ENCODE assay signal across 17 cellular contexts in the genomic region with DNA sequence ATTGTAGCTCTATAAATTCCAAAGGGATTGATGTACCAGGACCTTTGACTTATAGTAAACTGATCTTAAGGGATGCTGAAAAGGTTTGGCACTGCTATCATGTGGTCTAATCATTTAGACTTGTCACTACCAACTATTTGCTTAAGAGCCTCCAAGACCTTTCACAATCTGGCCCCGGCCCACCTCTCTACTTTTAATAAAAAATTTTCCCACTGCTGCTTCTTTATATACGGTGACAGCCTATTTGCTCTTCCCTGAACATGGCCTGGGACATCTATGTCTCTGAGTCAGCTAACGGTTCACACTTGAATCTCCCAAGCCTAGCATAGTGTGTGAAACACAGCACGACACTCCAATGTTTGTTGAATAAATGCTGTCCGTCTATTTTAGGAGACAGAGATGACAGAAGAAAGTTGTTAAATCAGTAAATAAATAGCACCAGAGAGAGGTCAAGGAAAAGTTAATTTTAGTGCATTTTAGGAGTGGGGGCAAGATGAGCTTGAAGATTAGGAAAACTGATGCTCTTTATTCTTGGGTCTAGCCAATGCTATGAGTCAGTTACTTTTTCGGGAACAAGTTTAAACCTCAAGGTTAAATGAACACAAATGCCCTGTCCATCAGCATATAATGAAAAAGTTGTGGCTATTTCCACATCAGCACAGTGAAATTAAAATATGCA.
A peak's percentile ranks its signal among the peaks of the same experiment; 100 is the strongest.
DNase-seq lines count a peak whose midpoint lies in the region; ATAC-seq and TF ChIP-seq lines count a peak whose summit lies in the region.
"Had no signal": no experiment of that assay in that cellular context is flagged by ENCODE, and none has a peak within 500 bp of the region (broad histone marks: within the 10 kb centered on the region; RNA-seq: fewer than 3 reads in every experiment).

No MANE protein-coding gene starts in this region.

- H3K4me1 Mint-ChIP-seq in effector memory CD8-positive, alpha-beta T cell (ENCODE audit: low read depth in 2 of 2) = peaks cover 3 to 15% of the 10 kb centered on the region in 2 donors
- peaks cover 48% of the 10 kb centered on the region for H3K4me1 Mint-ChIP-seq in CD4-positive, alpha-beta T cell (ENCODE audit: low read depth)

- 90% methylated on average over 4 to 5 of the region's 6 CpGs for whole genome bisulfite sequencing in mesodermal cell (ENCODE audit: insufficient coverage in 2 of 2), 2 experiments

- H3K27ac ChIP-seq in ACC112 (ENCODE audit: low read depth, low read length) (peak overlapping the region; percentile 83), mesodermal cell (ENCODE audit: low read depth, low read length, severe bottlenecking) (peak overlapping the region; percentile 43)
- no peak overlapping the region for H3K27ac ChIP-seq in CD4-positive, alpha-beta T cell (ENCODE audit: low read depth, low read length)
- H3K27ac ChIP-seq: body of pancreas had no signal

- no peak overlapping the region for H3K27ac Mint-ChIP-seq in effector memory CD8-positive, alpha-beta T cell
- H3K27ac Mint-ChIP-seq in CD4-positive, alpha-beta T cell = no peak overlapping the region
- H3K27ac Mint-ChIP-seq: natural killer cell had no signal

- H3K27me3 Mint-ChIP-seq in effector memory CD8-positive, alpha-beta T cell = no peaks in the 10 kb centered on the region
- H3K27me3 Mint-ChIP-seq in CD4-positive, alpha-beta T cell = no peaks in the 10 kb centered on the region

- no peaks in the 10 kb centered on the region for H3K36me3 Mint-ChIP-seq in effector memory CD8-positive, alpha-beta T cell (ENCODE audit: insufficient read depth)
- no peaks in the 10 kb centered on the region for H3K36me3 Mint-ChIP-seq in CD4-positive, alpha-beta T cell (ENCODE audit: low read depth)
- H3K36me3 Mint-ChIP-seq: natural killer cell had no signal

- H3K4me3 ChIP-seq in ACC112 (ENCODE audit: low read depth, low read length) (peak overlapping the region; percentile 49; the same call in 1 of the 2 replicates), mesodermal cell (ENCODE audit: extremely low read depth, insufficient read depth, low read length, poor library complexity, severe bottlenecking) (no peak overlapping the region)
- H3K4me3 ChIP-seq: body of pancreas had no signal

- H3K9me3 Mint-ChIP-seq in effector memory CD8-positive, alpha-beta T cell = no peaks in the 10 kb centered on the region
- no peaks in the 10 kb centered on the region for H3K9me3 Mint-ChIP-seq in CD4-positive, alpha-beta T cell
- H3K9me3 Mint-ChIP-seq: natural killer cell had no signal

- no peaks in the 10 kb centered on the region for H3K9me3 ChIP-seq in mesodermal cell (ENCODE audit: control insufficient read depth, low read length)
- no peaks in the 10 kb centered on the region for H3K9me3 ChIP-seq in CD4-positive, alpha-beta T cell (ENCODE audit: control insufficient read depth, low read length)
- H3K9me3 ChIP-seq: body of pancreas had no signal

- no peaks in the 10 kb centered on the region for H3K36me3 ChIP-seq in ACC112 (ENCODE audit: insufficient read depth, low read length)
- no peaks in the 10 kb centered on the region for H3K36me3 ChIP-seq in mesodermal cell (ENCODE audit: control insufficient read depth, insufficient read depth, low read length)

- POLR2A ChIA-PET in CD4-positive, alpha-beta T cell (lab: Charles Lee) = no interaction called here

- intact Hi-C loops in CD4-positive, alpha-beta T cell (cut with DNase I, micrococcal nuclease) = no loop called here

- no peak overlapping the region for H3K4me3 Mint-ChIP-seq in effector memory CD8-positive, alpha-beta T cell
- no peak overlapping the region for H3K4me3 Mint-ChIP-seq in CD4-positive, alpha-beta T cell
- H3K4me3 Mint-ChIP-seq: natural killer cell had no signal

- CTCF ChIA-PET in CD4-positive, alpha-beta T cell (lab: Charles Lee) = no interaction called here

- H3K4me1 ChIP-seq in ACC112 (ENCODE audit: control insufficient read depth, insufficient read depth, low read length, unreplicated experiment) = peaks cover 52% of the 10 kb centered on the region
- peaks cover 4% of the 10 kb centered on the region for H3K4me1 ChIP-seq in mesodermal cell (ENCODE audit: control insufficient read depth, insufficient read depth, low read length, poor library complexity, severe bottlenecking)
- H3K4me1 ChIP-seq: body of pancreas had no signal

- DNase-seq in M059J (ENCODE audit: low read depth) (peak; percentile 81), fibroblast of gingiva (ENCODE audit: low read depth) (peak; percentile 87), epidermal melanocyte (ENCODE audit: insufficient read length, low spot score) (no peak), AML-193 (lab: John Stamatoyannopoulos, UW) (no peak)
- DNase-seq in effector memory CD8-positive, alpha-beta T cell = no peak
- no peak for DNase-seq in CD4-positive, alpha-beta T cell
- DNase-seq: ACHN; activated effector memory CD4-positive, alpha-beta T cell treated with Interleukin-2 at 50 U/mL for 16 hours; body of pancreas; effector CD8-positive, alpha-beta T cell; KG1; kidney glomerular epithelial cell; natural killer cell; retina; stimulated activated CD4-positive, alpha-beta T cell treated with anti-CD3 and anti-CD28 coated beads, Interleukin-4, amount 100 ng/mL, for 1 hour had no signal

- H3K27me3 ChIP-seq in ACC112 (ENCODE audit: insufficient read depth, low read length) = no peaks in the 10 kb centered on the region
- H3K27me3 ChIP-seq in CD4-positive, alpha-beta T cell (ENCODE audit: control insufficient read depth, insufficient read depth, low read length) = no peaks in the 10 kb centered on the region
- H3K27me3 ChIP-seq: body of pancreas had no signal

- no peaks in the 10 kb centered on the region for H3K79me2 ChIP-seq in ACC112 (ENCODE audit: control insufficient read depth, insufficient read depth, low read length, unreplicated experiment)

- H2AFZ ChIP-seq in ACC112 (ENCODE audit: low read length, unreplicated experiment) = no peak overlapping the region

- no peak for TF ChIP-seq CTCF in CD4-positive, alpha-beta T cell (IDR thresholded peaks at IDR 0.05)

- no peak for ATAC-seq in effector memory CD8-positive, alpha-beta T cell (replicated peaks)
- no peak for ATAC-seq in CD4-positive, alpha-beta T cell (ENCODE audit: poor library complexity)
- ATAC-seq: body of pancreas, natural killer cell had no signal

Comparison
In these comparisons a context has a peak if more than half of its experiments do, and no peak if none do; other contexts are left out.
1. DNase-seq: peak in M059J (single experiment) and fibroblast of gingiva (single experiment); none in effector memory CD8-positive, alpha-beta T cell (0 of 3), CD4-positive, alpha-beta T cell (0 of 10), epidermal melanocyte (single experiment) and AML-193 (0 of 2).